ENCODE assay signal across 23 cellular contexts in the genomic region with DNA sequence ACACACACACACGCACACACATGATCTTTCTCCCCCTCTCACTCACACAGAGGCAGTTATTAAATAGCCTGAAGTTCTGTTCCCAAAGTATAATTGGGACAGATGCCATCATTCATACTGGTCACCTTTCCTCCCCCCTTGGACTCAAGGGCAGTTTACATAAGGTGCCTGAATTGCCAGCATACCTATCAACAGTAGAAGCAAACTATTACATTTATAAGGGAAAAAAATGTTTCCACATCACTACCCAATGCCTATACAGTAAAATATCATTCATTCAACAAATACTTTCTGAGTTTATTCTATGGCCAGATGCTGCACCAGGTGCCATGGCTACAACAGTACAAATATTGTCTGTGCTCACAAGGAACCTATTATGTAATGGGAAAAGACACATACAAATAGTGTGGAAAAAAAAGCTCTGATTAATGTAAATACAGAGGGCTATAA. TPM values are rescaled to one million over a fixed set of nuclear protein-coding genes. Genes with fewer than 3 reads are reported as not detected.
A peak's percentile ranks its signal among the peaks of the same experiment; 100 is the strongest.
DNase-seq lines count a peak whose midpoint lies in the region; ATAC-seq, FAIRE-seq and TF ChIP-seq lines count a peak whose summit lies in the region.
"Had no signal": no experiment of that assay in that cellular context is flagged by ENCODE, and none has a peak within 500 bp of the region (broad histone marks: within the 10 kb centered on the region; RNA-seq: fewer than 3 reads in every experiment).

No MANE protein-coding gene starts in this region.

- ATAC-seq in gastroesophageal sphincter (no peak), pancreas (peak; percentile 84 to 87 (median 86)), Right ventricle myocardium superior (ENCODE audit: poor library complexity) (no peak), GM21619 (IDR thresholded peaks at IDR 0.05; ENCODE audit: unreplicated experiment) (no peak)
- ATAC-seq: activated CD8-positive, alpha-beta T cell treated with anti-CD3 and anti-CD28 coated beads, Interleukin-2, amount 10 ng/mL, durations not matched to agents 7 days and 5 days; stimulated activated naive B cell treated with anti-CD40 and anti-IgM and Interleukin-4, amounts not matched to agents 10 μg/mL and 1 μg/mL and 100 μg/mL, for 72 hours; WTC11 had no signal

- H3K36me3 ChIP-seq in gastroesophageal sphincter (no peaks in the 10 kb centered on the region), pancreas (no peaks in the 10 kb centered on the region)

- DNase-seq in DMS53 (lab: John Stamatoyannopoulos, UW) (peak; percentile 96), NCI-H2081 (lab: John Stamatoyannopoulos, UW) (peak; percentile 44 to 88), pancreas (peak in 4 of 6 donors; percentile 27 to 67 (median 54)), Right ventricle myocardium superior (no peak), activated T-cell treated with anti-CD3 and anti-CD28 coated beads for 4 hours (no peak), KG1 (lab: John Stamatoyannopoulos, UW) (no peak)
- DNase-seq: activated CD8-positive, alpha-beta T cell treated with anti-CD3 and anti-CD28 coated beads, Interleukin-2, amount 10 ng/mL, durations not matched to agents 7 days and 5 days; activated naive CD8-positive, alpha-beta T cell treated with anti-CD3 and anti-CD28 coated beads, Interleukin-2, amount 10 ng/mL, durations not matched to agents 7 days and 5 days; CD8-positive, alpha-beta memory T cell; cortex of kidney; hypothalamus; midbrain; NK-92 treated with Interleukin-12 subunit alpha and Interleukin-12 subunit beta, amount 100 ng/mL, for 24 hours; RPMI8226; stimulated activated CD4-positive, alpha-beta T cell treated with anti-CD3 and anti-CD28 coated beads, Interleukin-15, amount 100 ng/mL, for 24 hours; stimulated activated naive B cell treated with anti-CD40 and anti-IgM and Interleukin-4, amounts not matched to agents 10 μg/mL and 1 μg/mL and 100 μg/mL, for 72 hours had no signal

- no peak for TF ChIP-seq EP300 in gastroesophageal sphincter (IDR thresholded peaks at IDR 0.05)

- intact Hi-C loops in pancreas (cut with DNase I) = no loop called here
- intact Hi-C loops in Right ventricle myocardium superior (cut with DNase I) = no loop called here

- peaks cover 4 to 54% (median 4%) of the 10 kb centered on the region in 3 donors for H3K4me1 ChIP-seq in gastroesophageal sphincter
- peaks cover 23 to 28% (median 28%) of the 10 kb centered on the region in 3 donors for H3K4me1 ChIP-seq in pancreas
- H3K4me1 ChIP-seq: right atrium auricular region, upper lobe of left lung had no signal

- H3K4me3 ChIP-seq in gastroesophageal sphincter = no peak overlapping the region
- H3K4me3 ChIP-seq in pancreas = no peak overlapping the region
- H3K4me3 ChIP-seq: right atrium auricular region, upper lobe of left lung had no signal

- no peak for TF ChIP-seq POLR2A in gastroesophageal sphincter (IDR thresholded peaks at IDR 0.05)

- TF ChIP-seq CTCF in gastroesophageal sphincter (IDR thresholded peaks at IDR 0.05) (no peak), pancreas (IDR thresholded peaks at IDR 0.05) (no peak)

- WGBS in gastroesophageal sphincter (ENCODE audit: low coverage in 1 of 2), 2 donors = 0 to 33% methylated on average over 1 of the region's 1 CpG
- WGBS in pancreas, 2 donors = 17 to 25% methylated on average over 1 of the region's 1 CpG

- no peak for FAIRE-seq in pancreas (lab: Jason Lieb, UNC)
- FAIRE-seq: H1 had no signal

- H3K9me3 ChIP-seq in gastroesophageal sphincter (no peaks in the 10 kb centered on the region), pancreas (no peaks in the 10 kb centered on the region)
- H3K9me3 ChIP-seq: right atrium auricular region, upper lobe of left lung had no signal

- H3K27me3 ChIP-seq in gastroesophageal sphincter (no peaks in the 10 kb centered on the region), pancreas (no peaks in the 10 kb centered on the region)
- H3K27me3 ChIP-seq: right atrium auricular region, upper lobe of left lung had no signal

- peak overlapping the region; percentile 45 to 78 (median 70) for H3K27ac ChIP-seq in gastroesophageal sphincter
- peak overlapping the region; percentile 70 to 92 (median 85) for H3K27ac ChIP-seq in pancreas
- H3K27ac ChIP-seq: right atrium auricular region had no signal

RNA-seq across cellular contexts. Expression of a gene that starts 6.3 kb away (rescaled TPM):
- total RNA-seq in gastroesophageal sphincter (under 1 TPM in 3 of 4 donors, not detected in 1; 0.20 to 0.93 (median 0.78) TPM), pancreas (under 1 TPM; 0.13 to 0.78 (median 0.55) TPM), Right ventricle myocardium superior (not detected)
- polyA plus RNA-seq in pancreas = under 1 TPM; 0.19 to 0.47 TPM
- total RNA-seq: activated CD8-positive, alpha-beta T cell treated with anti-CD3 and anti-CD28 coated beads, Interleukin-2, amount 10 ng/mL, durations not matched to agents 7 days and 5 days; CD8-positive, alpha-beta memory T cell; H1; T-helper 1 cell treated with Interleukin-12 subunit alpha and Interleukin-12 subunit beta and Interleukin-4 antibody, amounts not matched to agents 30 ng/mL and 1 ng/mL, for 36 hours; WTC11 had no signal
- polyA plus RNA-seq: H1 had no signal

RNA-seq across cellular contexts. Expression of a gene that starts 6.4 kb away (rescaled TPM):
- 10 to 100 TPM; 55.3 to 81.4 (median 66.8) TPM for total RNA-seq in gastroesophageal sphincter
- 10 to 100 TPM; 48.1 to 73.6 (median 64.7) TPM for total RNA-seq in pancreas
- polyA plus RNA-seq in pancreas = 100 to 1,000 TPM; 107 to 130 TPM
- 67.2 TPM for total RNA-seq in Right ventricle myocardium superior

RNA-seq across cellular contexts. Expression of a gene that starts 19.1 kb away (rescaled TPM):
- 100 to 1,000 TPM; 143 to 185 (median 155) TPM for total RNA-seq in gastroesophageal sphincter
- 10 to 100 TPM; 35.2 to 49.7 (median 44.6) TPM for total RNA-seq in pancreas
- 10 to 100 TPM; 20.1 to 38.9 TPM for polyA plus RNA-seq in pancreas
- 78.0 TPM for total RNA-seq in Right ventricle myocardium superior

RNA-seq across cellular contexts. Expression of a gene that starts 24.5 kb away (rescaled TPM):
- 1 to 10 TPM in 3 of 4 donors, under 1 TPM in 1; 0.78 to 6.7 (median 1.6) TPM for total RNA-seq in gastroesophageal sphincter
- total RNA-seq in pancreas = under 1 TPM; 0.19 to 0.87 (median 0.51) TPM
- polyA plus RNA-seq in pancreas = 1 to 10 TPM; 1.1 to 4.7 TPM
- total RNA-seq in Right ventricle myocardium superior = not detected
- polyA plus RNA-seq: CD8-positive, alpha-beta memory T cell had no signal

RNA-seq across cellular contexts. Expression of a gene that starts 28.3 kb away (rescaled TPM):
- total RNA-seq in gastroesophageal sphincter (100 to 1,000 TPM in 1 of 4 donors, 10 to 100 TPM in 3; 60.7 to 109 (median 82.0) TPM), pancreas (10 to 100 TPM; 25.8 to 51.6 (median 45.0) TPM), Right ventricle myocardium superior (74.7 TPM)
- polyA plus RNA-seq in pancreas = 10 to 100 TPM; 17.8 to 27.7 TPM

Comparison
In these comparisons a context has a peak if more than half of its experiments do, and no peak if none do; other contexts are left out.
1. DNase-seq: peak in DMS53 (single experiment), NCI-H2081 (2 of 2) and pancreas (4 of 6); none in Right ventricle myocardium superior (single experiment), activated T-cell treated with anti-CD3 and anti-CD28 coated beads for 4 hours (single experiment) and KG1 (single experiment).
2. ATAC-seq: peak in pancreas (4 of 4); none in gastroesophageal sphincter (single experiment), Right ventricle myocardium superior (single experiment) and GM21619 (single experiment).